9 cellular contexts compared by ENCODE assay signal in the genomic region with DNA sequence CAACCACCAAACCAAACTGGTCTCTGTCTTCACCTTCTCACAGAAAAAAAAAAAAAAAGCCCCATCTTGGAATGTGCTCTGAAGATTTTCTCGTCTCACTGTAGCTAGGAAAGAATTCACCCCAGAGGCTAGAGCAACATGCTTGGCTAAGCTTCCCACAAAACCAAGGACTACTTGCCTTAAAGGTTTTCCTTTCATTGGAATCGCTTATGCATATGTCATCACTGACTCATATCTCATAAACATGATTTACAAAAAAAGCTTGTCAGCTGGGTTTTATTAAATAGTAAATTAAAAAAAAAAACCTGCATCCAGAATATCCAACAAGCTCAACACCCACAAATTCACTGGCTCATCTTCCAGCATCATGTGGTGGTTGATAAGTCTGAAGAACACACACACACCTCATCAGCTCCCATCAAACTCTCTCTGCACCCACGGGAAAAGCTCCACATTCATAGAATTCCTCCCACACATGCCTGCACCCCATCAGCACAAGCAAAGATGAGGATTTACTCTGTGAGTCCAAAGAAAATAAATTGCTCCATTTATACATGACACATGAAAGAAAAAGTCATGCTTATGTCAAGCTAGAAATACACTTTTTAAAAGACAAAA.
DNase-seq lines count a peak whose midpoint lies in the region; ATAC-seq and TF ChIP-seq lines count a peak whose summit lies in the region.
"Had no signal": no experiment of that assay in that cellular context is flagged by ENCODE, and none has a peak within 500 bp of the region (broad histone marks: within the 10 kb centered on the region; RNA-seq: fewer than 3 reads in every experiment).

No MANE protein-coding gene starts in this region.

- H3K27ac Mint-ChIP-seq in WTC11 = no peak overlapping the region
- H3K27ac Mint-ChIP-seq in progenitor cell of endocrine pancreas = no peak overlapping the region
- peak overlapping the region in 5 of 10 donors; percentile 12 to 85 (median 69) for H3K27ac Mint-ChIP-seq in naive thymus-derived CD8-positive, alpha-beta T cell

- no peak for TF ChIP-seq POLR2A in HCT116 (IDR thresholded peaks at IDR 0.05; ENCODE audit: borderline replicate concordance, extremely low read depth, insufficient read depth, insufficient read length)

- peaks cover 5% of the 10 kb centered on the region for H3F3A ChIP-seq in smooth muscle cell (ENCODE audit: low read depth)

- RAD21 ChIA-PET in HCT116 (lab: Charles Lee; ENCODE audit: low non-redundant PET in 1 of 2, low total read pairs in 2 of 2, uncharacterized antibody in 2 of 2, unreplicated experiment in 2 of 2) = no interaction called here

- no TSS peak for BruUV-seq in HCT116 (replicated peaks; lab: Mats Ljungman, UMichigan)

- H3K27me3 ChIP-seq in HCT116 (ENCODE audit: insufficient read depth, low read length) = no peaks in the 10 kb centered on the region
- no peaks in the 10 kb centered on the region for H3K27me3 ChIP-seq in smooth muscle cell (ENCODE audit: low read depth)

- H3K9ac ChIP-seq in HCT116 (ENCODE audit: low read length) (no peak overlapping the region), smooth muscle cell (ENCODE audit: low read depth) (peak overlapping the region; percentile 42)

- no peak for TF ChIP-seq CTCF in HCT116 (IDR thresholded peaks at IDR 0.05 in 2 of 3, conservative IDR thresholded peaks at IDR 0.05 in 1 of 3; ENCODE audit: borderline replicate concordance in 1 of 3, insufficient read depth in 1 of 3, low read depth in 2 of 3, low read length in 2 of 3)
- TF ChIP-seq CTCF in WTC11 (IDR thresholded peaks at IDR 0.05) = no peak
- TF ChIP-seq CTCF in smooth muscle cell (IDR thresholded peaks at IDR 0.05; ENCODE audit: borderline replicate concordance, insufficient read depth, poor library complexity, severe bottlenecking) = no peak
- no peak for TF ChIP-seq CTCF in progenitor cell of endocrine pancreas (IDR thresholded peaks at IDR 0.05; ENCODE audit: unreplicated experiment)

- no peaks in the 10 kb centered on the region for H3K36me3 ChIP-seq in HCT116 (ENCODE audit: control insufficient read depth in 1 of 2, insufficient read depth in 2 of 2, low read length in 2 of 2)
- H3K36me3 ChIP-seq in smooth muscle cell (ENCODE audit: low read depth) = no peaks in the 10 kb centered on the region

- H2AFZ ChIP-seq in HCT116 (ENCODE audit: low read depth, low read length, poor library complexity, severe bottlenecking) (no peak overlapping the region), smooth muscle cell (ENCODE audit: low read depth) (peak overlapping the region; percentile 29)

- H3K4me1 Mint-ChIP-seq in WTC11 = 0 out of 2 replicates have a peak, but pooled peaks cover 2% of the 10 kb centered on the region
- H3K4me1 Mint-ChIP-seq in progenitor cell of endocrine pancreas (ENCODE audit: low read depth) = peaks cover 18% of the 10 kb centered on the region
- peaks cover 13 to 32% (median 24%) of the 10 kb centered on the region in 4 donors for H3K4me1 Mint-ChIP-seq in naive thymus-derived CD8-positive, alpha-beta T cell

- H3K79me2 ChIP-seq in HCT116 (ENCODE audit: insufficient read depth, low read length) = no peaks in the 10 kb centered on the region
- H3K79me2 ChIP-seq in smooth muscle cell (ENCODE audit: low read depth) = no peaks in the 10 kb centered on the region

- no peak overlapping the region for H3K4me3 Mint-ChIP-seq in WTC11
- no peak overlapping the region for H3K4me3 Mint-ChIP-seq in progenitor cell of endocrine pancreas (ENCODE audit: low read depth)
- H3K4me3 Mint-ChIP-seq in naive thymus-derived CD8-positive, alpha-beta T cell = peak overlapping the region in 4 of 10 donors; percentile 4 to 73 (median 42)

- no peak for TF ChIP-seq RAD21 in HCT116 (IDR thresholded peaks at IDR 0.05; ENCODE audit: low read depth)

- 0% methylated on average over 3 of the region's 3 CpGs for WGBS in smooth muscle cell (ENCODE audit: low lambda C conversion rate)

- POLR2A ChIA-PET in HCT116 (lab: Charles Lee) (no interaction called here), WTC11 (lab: Charles Lee) (interaction anchor here (0.6 kb wide), 1 partner anchor 363 kb away, joined by 5 read pairs; no protein-coding TSS in a partner anchor)
- POLR2A ChIA-PET in naive thymus-derived CD8-positive, alpha-beta T cell (lab: Charles Lee) = interaction anchor here (0.6 kb wide), 2 partner anchors 12 to 17 kb away, joined by 3 to 4 read pairs; no protein-coding TSS in a partner anchor

- H3K9me2 ChIP-seq in HCT116 (ENCODE audit: insufficient read depth) = no peaks in the 10 kb centered on the region

- ATAC-seq in HCT116 = no peak
- peak; percentile 41 for ATAC-seq in WTC11
- ATAC-seq in GM19397 (IDR thresholded peaks at IDR 0.05; ENCODE audit: unreplicated experiment) = no peak
- no peak for ATAC-seq in naive thymus-derived CD8-positive, alpha-beta T cell
- ATAC-seq in GM19452 (IDR thresholded peaks at IDR 0.05; ENCODE audit: unreplicated experiment) = no peak

- H3K27me3 Mint-ChIP-seq in WTC11 (ENCODE audit: low read depth) = no peaks in the 10 kb centered on the region
- peaks cover 7% of the 10 kb centered on the region for H3K27me3 Mint-ChIP-seq in progenitor cell of endocrine pancreas
- H3K27me3 Mint-ChIP-seq in naive thymus-derived CD8-positive, alpha-beta T cell = no peaks in the 10 kb centered on the region

- H3K9me3 Mint-ChIP-seq in WTC11 (no peaks in the 10 kb centered on the region), progenitor cell of endocrine pancreas (ENCODE audit: low read depth) (no peaks in the 10 kb centered on the region)
- H3K9me3 Mint-ChIP-seq in naive thymus-derived CD8-positive, alpha-beta T cell = no peaks in the 10 kb centered on the region

- no peaks in the 10 kb centered on the region for H4K20me1 ChIP-seq in HCT116 (ENCODE audit: insufficient read depth)
- no peaks in the 10 kb centered on the region for H4K20me1 ChIP-seq in smooth muscle cell (ENCODE audit: low read depth)

- no peaks in the 10 kb centered on the region for H3K36me3 Mint-ChIP-seq in WTC11
- no peaks in the 10 kb centered on the region for H3K36me3 Mint-ChIP-seq in progenitor cell of endocrine pancreas (ENCODE audit: insufficient read depth)
- no peaks in the 10 kb centered on the region for H3K36me3 Mint-ChIP-seq in naive thymus-derived CD8-positive, alpha-beta T cell

- H3K9me3 ChIP-seq in HCT116 (ENCODE audit: control insufficient read depth in 1 of 2, insufficient read depth in 1 of 2, low read depth in 1 of 2, low read length in 2 of 2) (no peaks in the 10 kb centered on the region), smooth muscle cell (replicated peaks; ENCODE audit: low read depth) (no peaks in the 10 kb centered on the region)

- H3K4me3 ChIP-seq in HCT116 (replicated peaks in 1 of 2; ENCODE audit: low read depth in 1 of 2, low read length in 2 of 2) = no peak overlapping the region
- no peak overlapping the region for H3K4me3 ChIP-seq in smooth muscle cell

- DNase-seq in HCT116 (ENCODE audit: low read depth, low spot score) = peak; percentile 12
- no peak for DNase-seq in WTC11 (ENCODE audit: low spot score)
- DNase-seq in glomerular visceral epithelial cell (ENCODE audit: extremely low spot score) = peak; percentile 82
- DNase-seq in smooth muscle cell (lab: John Stamatoyannopoulos, UW; ENCODE audit: unreplicated experiment) = no peak
- DNase-seq in progenitor cell of endocrine pancreas (ENCODE audit: low spot score, unreplicated experiment) = no peak
- DNase-seq in naive thymus-derived CD8-positive, alpha-beta T cell = no peak
- DNase-seq: erythroblast had no signal

- H3K4me1 ChIP-seq in HCT116 (ENCODE audit: control insufficient read depth in 1 of 2, insufficient read depth in 2 of 2, low read length in 2 of 2) (peaks cover 2 to 11% of the 10 kb centered on the region in 2 experiments; a peak in 1 of 4 replicates), smooth muscle cell (ENCODE audit: low read depth) (peaks cover 20% of the 10 kb centered on the region)

- CTCF ChIA-PET in HCT116 (lab: Charles Lee) = interaction anchor here (1.1 to 1.2 kb wide), 2 partner anchors 181 to 472 kb away, joined by 3 read pairs; no protein-coding TSS in a partner anchor
- CTCF ChIA-PET in WTC11 (lab: Charles Lee) = interaction anchor here (0.5 to 1.0 kb wide), 2 partner anchors 13 to 583 kb away, joined by 3 read pairs; no protein-coding TSS in a partner anchor

- intact Hi-C loops in HCT116 (cut with micrococcal nuclease) = no loop called here

- H3K4me2 ChIP-seq in HCT116 (ENCODE audit: low read length) (peak overlapping the region; percentile 31), smooth muscle cell (peak overlapping the region; percentile 77)

- H3K27ac ChIP-seq in HCT116 (ENCODE audit: low read depth, low read length) (no peak overlapping the region), smooth muscle cell (ENCODE audit: low read depth) (peak overlapping the region; percentile 86)

TF ChIP-seq in HCT116, 20 proteins besides CTCF, POLR2A, EP300 and RAD21 (continues in another document):
- no peak for TF ChIP-seq EZH2phosphoT487 (IDR thresholded peaks at IDR 0.05; ENCODE audit: borderline replicate concordance)
- TF ChIP-seq TCF7L2 (IDR thresholded peaks at IDR 0.05; ENCODE audit: borderline replicate concordance, extremely low read depth, insufficient read depth, insufficient read length) = no peak

TF ChIP-seq in WTC11, 78 proteins besides CTCF, POLR2A, EP300 and RAD21 (continues in another document):
- TF ChIP-seq NR2C2 (CRISPR knock-in tag; IDR thresholded peaks at IDR 0.05) = no peak
- no peak for TF ChIP-seq ZNF121 (CRISPR knock-in tag; IDR thresholded peaks at IDR 0.05)
- TF ChIP-seq CREB1 (CRISPR knock-in tag; IDR thresholded peaks at IDR 0.05) = no peak
- no peak for TF ChIP-seq E2F1 (CRISPR knock-in tag; IDR thresholded peaks at IDR 0.05)
- no peak for TF ChIP-seq ZNF396 (CRISPR knock-in tag; IDR thresholded peaks at IDR 0.05; ENCODE audit: borderline replicate concordance)
- no peak for TF ChIP-seq ZNF219 (CRISPR knock-in tag; IDR thresholded peaks at IDR 0.05; ENCODE audit: borderline replicate concordance)
- no peak for TF ChIP-seq HMGA2 (CRISPR knock-in tag; IDR thresholded peaks at IDR 0.05)

Comparison
In these comparisons a context has a peak if more than half of its experiments do, and no peak if none do; other contexts are left out.
1. DNase-seq: peak in HCT116 (single experiment) and glomerular visceral epithelial cell (single experiment); none in WTC11 (single experiment), smooth muscle cell (single experiment), progenitor cell of endocrine pancreas (single experiment) and naive thymus-derived CD8-positive, alpha-beta T cell (0 of 10).